8 cellular contexts compared by ENCODE assay signal in the genomic region with DNA sequence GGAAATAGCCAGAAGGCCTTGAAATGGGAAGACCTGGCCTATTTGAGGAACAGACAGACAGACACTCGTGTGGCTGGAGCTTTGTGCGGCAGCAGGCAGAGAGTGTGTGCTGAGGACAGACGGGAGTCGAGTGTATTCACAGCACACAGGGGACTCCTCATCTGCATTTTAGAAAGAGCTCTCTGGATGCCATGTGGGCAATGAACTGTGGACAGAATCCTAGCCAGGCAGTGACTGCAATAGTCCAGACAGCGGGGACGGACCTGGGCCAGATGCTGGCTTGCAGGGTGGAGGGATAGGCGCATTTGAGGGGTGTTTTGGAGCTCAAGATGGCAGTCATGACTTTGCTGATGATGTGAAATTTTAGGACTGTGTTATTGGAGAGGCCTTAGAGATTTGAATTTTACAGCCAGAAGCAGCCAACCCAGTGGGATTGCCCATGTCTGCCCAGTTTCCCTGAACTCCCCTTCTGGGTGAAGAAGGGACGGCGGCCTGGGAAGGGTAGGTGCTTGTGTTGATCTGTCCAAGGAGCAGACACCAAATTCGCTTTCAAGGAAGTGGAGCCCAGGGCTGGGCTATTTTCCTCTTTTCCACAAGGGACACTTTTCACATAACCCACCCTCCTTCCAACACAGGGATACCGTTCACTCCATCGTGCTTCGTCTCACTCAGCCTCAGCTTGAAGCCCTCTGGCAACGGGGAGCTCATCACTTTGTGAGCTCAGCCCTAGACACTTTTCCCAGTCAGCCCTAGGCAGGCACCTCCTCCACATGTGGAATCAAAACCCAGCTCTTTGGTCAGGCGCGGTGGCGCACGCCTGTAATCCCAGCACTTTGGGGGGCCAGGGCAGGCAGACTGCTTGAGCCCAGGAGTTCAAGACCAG. TPM values are rescaled to one million over a fixed set of nuclear protein-coding genes. Genes with fewer than 3 reads are reported as not detected.
A peak's percentile ranks its signal among the peaks of the same experiment; 100 is the strongest.
DNase-seq lines count a peak whose midpoint lies in the region; ATAC-seq and TF ChIP-seq lines count a peak whose summit lies in the region.

No MANE protein-coding gene starts in this region.

- no peak overlapping the region for H2AFZ ChIP-seq in MM.1S (ENCODE audit: low read length)

- intact Hi-C loops in CD14-positive monocyte (cut with micrococcal nuclease) = loop anchor here in 1 of 2 donors (10.0 kb wide), 1 partner anchor 76 kb away; no protein-coding TSS in a partner anchor

- ATAC-seq in central memory CD8-positive, alpha-beta T cell (replicated peaks; ENCODE audit: extremely low read depth, poor library complexity, severe bottlenecking) = no peak
- no peak for ATAC-seq in naive thymus-derived CD8-positive, alpha-beta T cell

- H3K9ac ChIP-seq in MM.1S (ENCODE audit: low read length) = no peak overlapping the region

- H3K9me3 Mint-ChIP-seq in CD14-positive monocyte = no peaks in the 10 kb centered on the region
- no peaks in the 10 kb centered on the region for H3K9me3 Mint-ChIP-seq in central memory CD8-positive, alpha-beta T cell
- no peaks in the 10 kb centered on the region for H3K9me3 Mint-ChIP-seq in naive thymus-derived CD8-positive, alpha-beta T cell

- no peaks in the 10 kb centered on the region for H3K27me3 ChIP-seq in MG63
- H3K27me3 ChIP-seq in MM.1S (replicated peaks; ENCODE audit: insufficient read depth, low read length) = no peaks in the 10 kb centered on the region

- H3K4me3 ChIP-seq in MG63 (no peak overlapping the region), MM.1S (ENCODE audit: low read length) (no peak overlapping the region)

- H3K27ac ChIP-seq in MM.1S (ENCODE audit: low read length) = no peak overlapping the region

- no peak for DNase-seq in CD14-positive monocyte (ENCODE audit: low spot score)
- DNase-seq in MG63 = peak; percentile 10
- DNase-seq in central memory CD8-positive, alpha-beta T cell (ENCODE audit: low spot score in 2 of 2) = no peak
- DNase-seq in naive thymus-derived CD8-positive, alpha-beta T cell = no peak
- DNase-seq in MM.1S = no peak
- no peak for DNase-seq in NCI-H187 treated with DMSO at 0.1 percent for 48 hours (lab: John Stamatoyannopoulos, UW)
- DNase-seq in activated CD4-positive, alpha-beta T cell treated with anti-CD3 and anti-CD28 coated beads, Interleukin-2, amount 50 U/mL, for 48 hours = no peak
- DNase-seq in NCI-H1930 (lab: John Stamatoyannopoulos, UW) = no peak

- H3F3A ChIP-seq in MM.1S (ENCODE audit: insufficient read depth, low read length) = no peaks in the 10 kb centered on the region

- peaks cover 22 to 35% (median 29%) of the 10 kb centered on the region in 3 donors for H3K27me3 Mint-ChIP-seq in CD14-positive monocyte (ENCODE audit: low read depth in 3 of 3)
- H3K27me3 Mint-ChIP-seq in central memory CD8-positive, alpha-beta T cell = peaks cover 21% of the 10 kb centered on the region
- peaks cover 12 to 34% (median 14%) of the 10 kb centered on the region in 5 donors for H3K27me3 Mint-ChIP-seq in naive thymus-derived CD8-positive, alpha-beta T cell

- no peaks in the 10 kb centered on the region for H3K9me3 ChIP-seq in MG63
- H3K9me3 ChIP-seq in MM.1S (replicated peaks; ENCODE audit: insufficient read depth, low read length) = no peaks in the 10 kb centered on the region

- peaks cover 32% of the 10 kb centered on the region for H3K4me1 Mint-ChIP-seq in CD14-positive monocyte
- peaks cover 15% of the 10 kb centered on the region for H3K4me1 Mint-ChIP-seq in central memory CD8-positive, alpha-beta T cell
- H3K4me1 Mint-ChIP-seq in naive thymus-derived CD8-positive, alpha-beta T cell = peaks cover 2 to 29% (median 13%) of the 10 kb centered on the region in 4 donors

- peak overlapping the region in 6 of 7 donors; percentile 44 to 97 (median 85) for H3K27ac Mint-ChIP-seq in CD14-positive monocyte
- no peak overlapping the region for H3K27ac Mint-ChIP-seq in central memory CD8-positive, alpha-beta T cell (ENCODE audit: low read depth)
- H3K27ac Mint-ChIP-seq in naive thymus-derived CD8-positive, alpha-beta T cell = peak overlapping the region in 3 of 10 donors; percentile 75 to 97 (median 92)

- H3K4me2 ChIP-seq in MM.1S (ENCODE audit: low read depth, low read length) = no peak overlapping the region

- no peaks in the 10 kb centered on the region for H3K9me2 ChIP-seq in MM.1S (replicated peaks; ENCODE audit: insufficient read depth, low read length)

- H3K4me1 ChIP-seq in MM.1S (ENCODE audit: low read length) = no peaks in the 10 kb centered on the region

- POLR2A ChIA-PET in naive thymus-derived CD8-positive, alpha-beta T cell (lab: Charles Lee) = no interaction called here

- peaks cover 0 to 9% of the 10 kb centered on the region in 2 donors for H3K36me3 Mint-ChIP-seq in CD14-positive monocyte
- peaks cover 1% of the 10 kb centered on the region for H3K36me3 Mint-ChIP-seq in central memory CD8-positive, alpha-beta T cell (ENCODE audit: insufficient read depth)
- H3K36me3 Mint-ChIP-seq in naive thymus-derived CD8-positive, alpha-beta T cell = no peaks in the 10 kb centered on the region

- peak overlapping the region; percentile 83 to 93 for H3K4me3 Mint-ChIP-seq in CD14-positive monocyte
- H3K4me3 Mint-ChIP-seq in central memory CD8-positive, alpha-beta T cell = peak overlapping the region; percentile 36
- H3K4me3 Mint-ChIP-seq in naive thymus-derived CD8-positive, alpha-beta T cell = peak overlapping the region; percentile 7 to 86 (median 79)

- H3K79me2 ChIP-seq in MM.1S (ENCODE audit: low read length) = no peaks in the 10 kb centered on the region

- H3K36me3 ChIP-seq in MG63 (no peaks in the 10 kb centered on the region), MM.1S (replicated peaks; ENCODE audit: insufficient read depth, low read length) (no peaks in the 10 kb centered on the region)

- TF ChIP-seq CTCF in CD14-positive monocyte (IDR thresholded peaks at IDR 0.05) = no peak
- no peak for TF ChIP-seq CTCF in MM.1S (IDR thresholded peaks at IDR 0.05; ENCODE audit: low read length)

- H4K20me1 ChIP-seq in MM.1S (ENCODE audit: insufficient read depth, low read length) = no peaks in the 10 kb centered on the region

RNA-seq across cellular contexts. Expression of a gene that starts 43.8 kb away (rescaled TPM):
- not detected for polyA plus RNA-seq in CD14-positive monocyte
- 4.9 and 11.6 TPM in 2 replicates for total RNA-seq in MG63 (2014; rRNA removed; shearing (Covaris generic); ENCODE audit: low replicate concordance)
- total RNA-seq in naive thymus-derived CD8-positive, alpha-beta T cell = 1 to 10 TPM; 1.8 to 2.6 TPM
- 1 to 10 TPM in 1 of 3 donors, under 1 TPM in 2; 0.65 to 1.1 (median 0.74) TPM for polyA plus RNA-seq in naive thymus-derived CD8-positive, alpha-beta T cell

RNA-seq across cellular contexts. Expression of a gene that starts 50.9 kb away (rescaled TPM):
- not detected for polyA plus RNA-seq in CD14-positive monocyte
- total RNA-seq in MG63 (2014; rRNA removed; shearing (Covaris generic); ENCODE audit: low replicate concordance) = not detected in 2 replicates
- total RNA-seq in naive thymus-derived CD8-positive, alpha-beta T cell = not detected
- not detected for polyA plus RNA-seq in naive thymus-derived CD8-positive, alpha-beta T cell

Comparison
In these comparisons a context has a peak if more than half of its experiments do, and no peak if none do; other contexts are left out.
1. H3K4me3 Mint-ChIP-seq: peak in every context shown above with its lines; median percentile 88 in CD14-positive monocyte; 79 in naive thymus-derived CD8-positive, alpha-beta T cell; 36 in central memory CD8-positive, alpha-beta T cell.